Comparison of ENCODE assay signal across 13 cellular contexts in the genomic region with DNA sequence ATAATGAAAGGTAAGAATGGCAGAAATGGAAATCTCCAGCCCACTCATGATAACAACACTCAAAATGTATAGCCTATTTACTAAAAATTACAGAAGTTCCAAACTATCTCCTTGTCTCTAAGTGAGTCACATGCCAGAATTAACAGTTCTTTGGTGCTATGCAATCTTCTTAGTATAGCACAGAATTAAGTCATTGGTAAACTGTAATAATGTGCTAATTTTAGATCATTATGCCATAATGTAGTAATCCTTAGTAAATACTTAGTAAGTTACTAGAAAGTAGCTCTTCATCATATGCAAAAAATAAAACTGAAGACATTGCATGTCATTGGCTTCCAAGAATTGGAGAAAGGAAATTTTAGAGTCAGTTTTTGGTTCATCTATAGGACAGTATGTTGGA. TPM values are rescaled to one million over a fixed set of nuclear protein-coding genes. Genes with fewer than 3 reads are reported as not detected.
DNase-seq lines count a peak whose midpoint lies in the region; ATAC-seq and TF ChIP-seq lines count a peak whose summit lies in the region.
"Had no signal": no experiment of that assay in that cellular context is flagged by ENCODE, and none has a peak within 500 bp of the region (broad histone marks: within the 10 kb centered on the region; RNA-seq: fewer than 3 reads in every experiment).

No MANE protein-coding gene starts in this region.

- H4K91ac ChIP-seq in mesenchymal stem cell (ENCODE audit: low read length), result no peak overlapping the region

- TF ChIP-seq POLR2A in body of pancreas (IDR thresholded peaks at IDR 0.05), result no peak

- H3K9ac ChIP-seq in Loucy (ENCODE audit: low read depth, low read length, poor library complexity, severe bottlenecking) (no peak overlapping the region), mesenchymal stem cell (ENCODE audit: low read length) (peak overlapping the region; percentile 70)

- H4K20me1 ChIP-seq in Loucy (ENCODE audit: insufficient read depth, low read length, poor library complexity, severe bottlenecking), result no peaks in the 10 kb centered on the region

- peaks cover 6% of the 10 kb centered on the region for H3K36me3 Mint-ChIP-seq in Calu3 (ENCODE audit: insufficient read depth, unreplicated experiment)
- peaks cover 62% of the 10 kb centered on the region for H3K36me3 Mint-ChIP-seq in activated naive CD8-positive, alpha-beta T cell

- no peaks in the 10 kb centered on the region for H3K9me2 ChIP-seq in Loucy (replicated peaks; ENCODE audit: low read depth, low read length)

- intact Hi-C loops in Calu3 (cut with micrococcal nuclease; ENCODE audit: unreplicated experiment) (loop anchor here (5.0 to 10.0 kb wide), 2 partner anchors 33 to 136 kb away; no protein-coding TSS in a partner anchor), body of pancreas (cut with DNase I) (no loop called here)

- peak overlapping the region; percentile 67 for H3K4me2 ChIP-seq in Loucy (ENCODE audit: low read depth, low read length, poor library complexity, severe bottlenecking)
- no peak overlapping the region for H3K4me2 ChIP-seq in mesenchymal stem cell (ENCODE audit: low read length, poor library complexity, severe bottlenecking)

- H3K36me3 ChIP-seq in Loucy (ENCODE audit: insufficient read depth, low read length), result no peaks in the 10 kb centered on the region
- H3K36me3 ChIP-seq in mesenchymal stem cell (ENCODE audit: control insufficient read depth in 1 of 2, insufficient read depth in 2 of 2, low read depth in 1 of 2, low read length in 2 of 2), result peaks cover 0 to 2% of the 10 kb centered on the region in 2 experiments
- no peaks in the 10 kb centered on the region for H3K36me3 ChIP-seq in body of pancreas (replicated peaks in 1 of 2; ENCODE audit: insufficient read depth in 1 of 2, low read depth in 2 of 2)
- H3K36me3 ChIP-seq in H7 (replicated peaks; ENCODE audit: control insufficient read depth, insufficient read depth, low read length), result no peaks in the 10 kb centered on the region
- H3K36me3 ChIP-seq: left lung, uterus had no signal

- peak overlapping the region; percentile 56 for H3K27ac Mint-ChIP-seq in Calu3 (ENCODE audit: unreplicated experiment)
- peak overlapping the region; percentile 95 for H3K27ac Mint-ChIP-seq in activated naive CD8-positive, alpha-beta T cell

- H2BK120ac ChIP-seq in mesenchymal stem cell (ENCODE audit: low read depth, low read length), result no peak overlapping the region

- CTCF ChIA-PET in Calu3 (lab: Charles Lee), result no interaction called here

- no peak overlapping the region for H2BK5ac ChIP-seq in mesenchymal stem cell (ENCODE audit: low read depth, low read length, poor library complexity, severe bottlenecking)

- peaks cover 61% of the 10 kb centered on the region for H3K4me1 Mint-ChIP-seq in Calu3 (ENCODE audit: low read depth, unreplicated experiment)
- peaks cover 90% of the 10 kb centered on the region for H3K4me1 Mint-ChIP-seq in activated naive CD8-positive, alpha-beta T cell (ENCODE audit: low read depth)

- H3K79me2 ChIP-seq in Loucy (ENCODE audit: insufficient read depth, low read length), result peaks cover 46% of the 10 kb centered on the region

- no peaks in the 10 kb centered on the region for H3K79me1 ChIP-seq in mesenchymal stem cell (replicated peaks; ENCODE audit: low read length, poor library complexity, severe bottlenecking)

- H3K23ac ChIP-seq in mesenchymal stem cell (ENCODE audit: low read length in 2 of 2), result no peak overlapping the region

- H3K4me1 ChIP-seq in Loucy (ENCODE audit: insufficient read depth, low read length, poor library complexity, severe bottlenecking) (peaks cover 89% of the 10 kb centered on the region), mesenchymal stem cell (ENCODE audit: control insufficient read depth, insufficient read depth, low read depth, low read length) (peaks cover 6% of the 10 kb centered on the region), body of pancreas (peaks cover 5% of the 10 kb centered on the region)
- H3K4me1 ChIP-seq: uterus had no signal

- peaks cover 6% of the 10 kb centered on the region for H3F3A ChIP-seq in Loucy (ENCODE audit: low read depth)

- H3K4me3 Mint-ChIP-seq in Calu3 (ENCODE audit: low read depth, unreplicated experiment), result no peak overlapping the region
- peak overlapping the region; percentile 73 for H3K4me3 Mint-ChIP-seq in activated naive CD8-positive, alpha-beta T cell

- peaks cover 5% of the 10 kb centered on the region for H3K9me3 Mint-ChIP-seq in Calu3 (ENCODE audit: low read depth, unreplicated experiment)
- H3K9me3 Mint-ChIP-seq in activated naive CD8-positive, alpha-beta T cell (ENCODE audit: low read depth), result peaks cover 7% of the 10 kb centered on the region

- H3K4me3 ChIP-seq in Loucy (ENCODE audit: low read length, poor library complexity, severe bottlenecking) (no peak overlapping the region), mesenchymal stem cell (ENCODE audit: insufficient read depth in 1 of 2, low read depth in 1 of 2, low read length in 2 of 2) (peak overlapping the region in 1 of 2 experiments; percentile 2), body of pancreas (no peak overlapping the region), H7 (ENCODE audit: insufficient read depth, low read depth, low read length) (no peak overlapping the region)
- H3K4me3 ChIP-seq: left lung, uterus had no signal

- ATAC-seq in body of pancreas, result no peak

- no peak overlapping the region for H4K8ac ChIP-seq in mesenchymal stem cell (ENCODE audit: low read length)

- H3K9me3 ChIP-seq in Loucy (ENCODE audit: insufficient read depth, low read depth, low read length) (no peaks in the 10 kb centered on the region), mesenchymal stem cell (ENCODE audit: control insufficient read depth, low read length) (no peaks in the 10 kb centered on the region), body of pancreas (no peaks in the 10 kb centered on the region)
- H3K9me3 ChIP-seq: left lung, uterus had no signal

- no peak overlapping the region for H3K18ac ChIP-seq in mesenchymal stem cell (ENCODE audit: low read depth in 1 of 2, low read length in 2 of 2)

- TSS peak; percentile 84 for BruUV-seq in Calu3 (replicated peaks; lab: Mats Ljungman, UMichigan)

- DNase-seq in Calu3 (no peak), mesenchymal stem cell (peak; percentile 81), AG08395 (ENCODE audit: low spot score) (no peak), body of pancreas (no peak), H7 (no peak), caudate nucleus (lab: John Stamatoyannopoulos, UW) (no peak)
- DNase-seq: activated naive CD4-positive, alpha-beta T cell treated with anti-CD3 and anti-CD28 coated beads, Interleukin-2, amount 50 U/mL, for 16 hours; DMS79; left lung; NCI-H1048; uterus had no signal

- H3K27me3 Mint-ChIP-seq in Calu3 (ENCODE audit: unreplicated experiment), result no peaks in the 10 kb centered on the region
- H3K27me3 Mint-ChIP-seq in activated naive CD8-positive, alpha-beta T cell, result no peaks in the 10 kb centered on the region

- H3K4ac ChIP-seq in mesenchymal stem cell (ENCODE audit: low read depth in 1 of 2, low read length in 2 of 2), result no peak overlapping the region

- no peak overlapping the region for H2BK12ac ChIP-seq in mesenchymal stem cell (ENCODE audit: low read length in 2 of 2)

- H2AFZ ChIP-seq in Loucy (ENCODE audit: low read length) (no peak overlapping the region), mesenchymal stem cell (ENCODE audit: low read depth, low read length) (no peak overlapping the region)

- no peak overlapping the region for H2AK5ac ChIP-seq in mesenchymal stem cell (ENCODE audit: low read length, severe bottlenecking)

- no peak for TF ChIP-seq CTCF in Calu3 (IDR thresholded peaks at IDR 0.05; ENCODE audit: unreplicated experiment)
- no peak for TF ChIP-seq CTCF in Loucy (conservative IDR thresholded peaks at IDR 0.05; ENCODE audit: low read length)
- TF ChIP-seq CTCF in body of pancreas (IDR thresholded peaks at IDR 0.05), result no peak

- H3K27me3 ChIP-seq in Loucy (ENCODE audit: insufficient read depth, low read length, poor library complexity, severe bottlenecking) (no peaks in the 10 kb centered on the region), mesenchymal stem cell (ENCODE audit: control insufficient read depth in 1 of 2, insufficient read depth in 1 of 2, low read length in 2 of 2) (no peaks in the 10 kb centered on the region), body of pancreas (no peaks in the 10 kb centered on the region), H7 (ENCODE audit: control insufficient read depth, insufficient read depth, low read length) (no peaks in the 10 kb centered on the region)
- H3K27me3 ChIP-seq: left lung, uterus had no signal

- no peak overlapping the region for H2BK15ac ChIP-seq in mesenchymal stem cell (ENCODE audit: low read depth, poor library complexity, severe bottlenecking)

- no peak overlapping the region for H3K14ac ChIP-seq in mesenchymal stem cell (ENCODE audit: low read length in 2 of 2)

- no peak overlapping the region for H3K27ac ChIP-seq in mesenchymal stem cell (ENCODE audit: low read length, poor library complexity, severe bottlenecking)
- peak overlapping the region in 1 of 4 donors; percentile 1 for H3K27ac ChIP-seq in body of pancreas
- no peak overlapping the region for H3K27ac ChIP-seq in caudate nucleus (ENCODE audit: low read depth, low read length)
- H3K27ac ChIP-seq: uterus had no signal

RNA-seq across cellular contexts. Expression of gene CD47, which starts 39.9 kb away (rescaled TPM):
- total RNA-seq in Calu3 (2022) (174 and 216 TPM in 2 replicates), body of pancreas (10 to 100 TPM; 34.3 to 51.1 TPM)
- polyA plus RNA-seq in mesenchymal stem cell (2013, experiment 1 of 2), result 52.7 TPM
- polyA plus RNA-seq in mesenchymal stem cell (2013, experiment 2 of 2), result 59.2 TPM
- total RNA-seq in H7 (2014; rRNA removed; shearing (Covaris generic)), result 8.3 and 14.4 TPM in 2 replicates
